In genomic region chr3:53114412-53115074, GRCh38 we compare ENCODE assay signal across 1 cellular context.
TF ChIP-seq lines count a peak whose summit lies in the region.

No MANE protein-coding gene starts in this region.

TF ChIP-seq in K562, 482 proteins besides CTCF, POLR2A, EP300 and RAD21 (continued from another document):
- TF ChIP-seq NKRF (IDR thresholded peaks at IDR 0.05; ENCODE audit: borderline replicate concordance) = no peak
